ENCODE assay signal across 11 cellular contexts in genomic region chr1:244435562-244436205, GRCh38. TPM values are rescaled to one million over a fixed set of nuclear protein-coding genes. Genes with fewer than 3 reads are reported as not detected.
A peak's percentile ranks its signal among the peaks of the same experiment; 100 is the strongest.
DNase-seq lines count a peak whose midpoint lies in the region; TF ChIP-seq lines count a peak whose summit lies in the region.
"Had no signal": no experiment of that assay in that cellular context is flagged by ENCODE, and none has a peak within 500 bp of the region (broad histone marks: within the 10 kb centered on the region; RNA-seq: fewer than 3 reads in every experiment).

No MANE protein-coding gene starts in this region.

- H2AFZ ChIP-seq in OCI-LY7 (ENCODE audit: low read length) = no peak overlapping the region

- H4K20me1 ChIP-seq in OCI-LY7 (ENCODE audit: insufficient read depth, low read length) = no peaks in the 10 kb centered on the region; the same call in 1 of the 2 replicates

- peaks cover 68% of the 10 kb centered on the region for H3K36me3 ChIP-seq in OCI-LY7 (ENCODE audit: insufficient read depth, low read length)

- intact Hi-C loops in OCI-LY7 (cut with micrococcal nuclease; ENCODE audit: unreplicated experiment) = loop anchor here (5.0 kb wide), 1 partner anchor 1173 kb away; no protein-coding TSS in a partner anchor

- DNase-seq in AG08396 (ENCODE audit: low spot score) = peak; percentile 32
- peak; percentile 73 for DNase-seq in HT1080 (ENCODE audit: low read depth)
- peak; percentile 61 for DNase-seq in amniotic epithelial cell (ENCODE audit: low read depth)
- DNase-seq in kidney tubule cell (ENCODE audit: low spot score) = peak; percentile 29
- DNase-seq in NCI-H2196 (lab: John Stamatoyannopoulos, UW; ENCODE audit: unreplicated experiment) = no peak
- DNase-seq in OCI-LY7 (ENCODE audit: low spot score) = no peak
- no peak for DNase-seq in NCI-H524 treated with DMSO at 0.1 percent for 48 hours (lab: John Stamatoyannopoulos, UW)
- no peak for DNase-seq in NCI-H69 (lab: John Stamatoyannopoulos, UW)
- DNase-seq: cerebellar nuclear complex, DMS153, NCI-H187 had no signal

- no peaks in the 10 kb centered on the region for H3K9me3 ChIP-seq in OCI-LY7 (ENCODE audit: low read length)

- CTCF ChIA-PET in OCI-LY7 (lab: Charles Lee; ENCODE audit: unreplicated experiment) = no interaction called here

- H3K4me3 ChIP-seq in OCI-LY7 (ENCODE audit: low read depth, low read length, poor library complexity, severe bottlenecking) = no peak overlapping the region

- no peak overlapping the region for H3K27ac ChIP-seq in OCI-LY7 (ENCODE audit: low read depth, low read length, poor library complexity, severe bottlenecking)

- POLR2A ChIA-PET in OCI-LY7 (lab: Charles Lee) = interaction anchor here (0.5 to 1.0 kb wide), 3 partner anchors 9 to 13 kb away, joined by 3 read pairs; no protein-coding TSS in a partner anchor

- no TSS peak for BruUV-seq in OCI-LY7 (replicated peaks; lab: Mats Ljungman, UMichigan)

- peaks cover 40% of the 10 kb centered on the region; the same call in 1 of the 2 replicates for H3K79me2 ChIP-seq in OCI-LY7 (ENCODE audit: insufficient read depth, low read depth, low read length)

- no peak overlapping the region for H3K4me2 ChIP-seq in OCI-LY7 (ENCODE audit: low read length)

- no peaks in the 10 kb centered on the region for H3K4me1 ChIP-seq in OCI-LY7 (ENCODE audit: insufficient read depth, low read length, poor library complexity, severe bottlenecking)

- no peaks in the 10 kb centered on the region for H3K9me2 ChIP-seq in OCI-LY7 (ENCODE audit: insufficient read depth, low read length)

- TF ChIP-seq CTCF in OCI-LY7 (conservative IDR thresholded peaks at IDR 0.05; ENCODE audit: low read length) = no peak

RNA-seq across cellular contexts. Expression of gene ADSS2, which starts 16.0 kb away (rescaled TPM):
- 43.3 and 53.1 TPM in 2 replicates for total RNA-seq in HT1080 (2014; rRNA removed; shearing (Covaris generic))
- 58.8 and 65.1 TPM in 2 replicates for polyA plus RNA-seq in HT1080 (2015; cell fraction: cytosol; rRNA removed)
- 59.9 and 60.2 TPM in 2 replicates for polyA plus RNA-seq in HT1080 (2015; cell fraction: nucleus; rRNA removed)
- total RNA-seq in OCI-LY7 (2014; rRNA removed; shearing (Covaris generic)) = 35.2 and 36.5 TPM in 2 replicates
- 49.0 and 54.6 TPM in 2 replicates for total RNA-seq in OCI-LY7 (2022)

RNA-seq across cellular contexts. Expression of gene CATSPERE, which starts 25.4 kb away (rescaled TPM):
- 0.10 TPM in 1 of 2 replicates, not detected in the other for total RNA-seq in HT1080 (2014; rRNA removed; shearing (Covaris generic))
- not detected in 2 replicates for polyA plus RNA-seq in HT1080 (2015; cell fraction: cytosol; rRNA removed)
- 0.15 TPM in 1 of 2 replicates, not detected in the other for polyA plus RNA-seq in HT1080 (2015; cell fraction: nucleus; rRNA removed)
- total RNA-seq in OCI-LY7 (2014; rRNA removed; shearing (Covaris generic)) = 0.41 TPM in 1 of 2 replicates, not detected in the other
- 0.79 and 1.1 TPM in 2 replicates for total RNA-seq in OCI-LY7 (2022)

Comparison
In these comparisons a context has a peak if more than half of its experiments do, and no peak if none do; other contexts are left out.
1. DNase-seq: peak in AG08396 (single experiment), HT1080 (single experiment), amniotic epithelial cell (single experiment) and kidney tubule cell (single experiment); none in NCI-H2196 (single experiment), OCI-LY7 (single experiment), NCI-H524 treated with DMSO at 0.1 percent for 48 hours (single experiment) and NCI-H69 (single experiment).